2 cellular contexts compared by ENCODE assay signal in genomic region chr1:206985162-206985749, GRCh38.
A peak's percentile ranks its signal among the peaks of the same experiment; 100 is the strongest.
TF ChIP-seq lines count a peak whose summit lies in the region.

No MANE protein-coding gene starts in this region.

TF ChIP-seq in A549, 52 proteins besides CTCF, POLR2A, EP300 and RAD21:
- TF ChIP-seq MAFK (IDR thresholded peaks at IDR 0.05; ENCODE audit: partially characterized antibody) (peak; percentile 73), CHD4 (IDR thresholded peaks at IDR 0.05; ENCODE audit: borderline replicate concordance) (no peak)

TF ChIP-seq in H1, 55 proteins besides CTCF, POLR2A, EP300 and RAD21:
- TF ChIP-seq MAFK (IDR thresholded peaks at IDR 0.05; ENCODE audit: low read depth, low read length) (peak; percentile 82), SP2 (IDR thresholded peaks at IDR 0.05; ENCODE audit: low read length) (no peak), TEAD4 (IDR thresholded peaks at IDR 0.05; ENCODE audit: low read depth, low read length) (0 out of 2 replicates have a peak, but pooled peaks have one; percentile 2), SP1 (IDR thresholded peaks at IDR 0.05; ENCODE audit: low read depth, low read length) (no peak), KDM5A (IDR thresholded peaks at IDR 0.05; ENCODE audit: low read length) (no peak), NANOG (IDR thresholded peaks at IDR 0.05; ENCODE audit: insufficient read depth, low read depth, low read length, poor library complexity, severe bottlenecking) (peak; percentile 80), POU5F1 (IDR thresholded peaks at IDR 0.05; ENCODE audit: low read depth, low read length) (0 out of 2 replicates have a peak, but pooled peaks have one; percentile 24)
